In the genomic region with DNA sequence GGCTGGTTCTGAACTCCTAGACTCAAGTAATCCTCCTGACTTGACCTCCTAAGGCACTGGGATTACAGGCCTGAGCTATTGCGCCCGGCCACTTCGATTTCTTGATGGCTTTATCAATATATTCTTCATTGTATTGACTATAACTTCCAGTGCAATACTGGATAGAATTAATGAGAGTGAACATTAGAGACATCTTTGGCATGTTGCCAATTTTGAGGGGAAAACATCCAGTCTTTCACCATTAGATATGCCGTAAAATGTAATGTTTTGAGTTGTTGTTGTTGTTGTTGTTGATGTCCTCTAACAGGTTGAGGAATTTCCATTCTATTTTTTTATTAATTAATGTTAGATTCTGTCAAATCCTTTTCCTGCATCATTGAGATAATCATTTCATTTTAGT, we compare ENCODE assay signal across 24 cellular contexts.
"Had no signal": no experiment of that assay in that cellular context is flagged by ENCODE, and none has a peak within 500 bp of the region (broad histone marks: within the 10 kb centered on the region; RNA-seq: fewer than 3 reads in every experiment).

No MANE protein-coding gene starts in this region.

- ATAC-seq: activated CD8-positive, alpha-beta T cell treated with anti-CD3 and anti-CD28 coated beads for 36 hours; Panc1 had no signal

- H3K9me3 ChIP-seq: ascending aorta, SJCRH30 had no signal

- H3K36me3 ChIP-seq: ascending aorta, cardiac muscle cell, SJCRH30, WERI-Rb-1 had no signal

- H3K27me3 ChIP-seq: ascending aorta, cardiac muscle cell, SJCRH30 had no signal

- DNase-seq: activated CD4-positive, alpha-beta T cell treated with anti-CD3 and anti-CD28 coated beads for 1 hour; activated CD4-positive, alpha-beta T cell treated with anti-CD3 and anti-CD28 coated beads for 48 hours; activated CD4-positive, CD25-positive, alpha-beta regulatory T cell; activated CD8-positive, alpha-beta T cell treated with anti-CD3 and anti-CD28 coated beads for 36 hours; activated gamma-delta T cell; activated naive CD4-positive, alpha-beta T cell treated with Interleukin-2 at 50 U/mL for 16 hours; activated naive CD8-positive, alpha-beta T cell treated with anti-CD3 and anti-CD28 coated beads, Interleukin-2, amount 10 ng/mL, durations not matched to agents 7 days and 5 days; activated T-cell treated with anti-CD3 and anti-CD28 coated beads, Interleukin-2, amount 50 U/mL, for 1 hour; amygdala; NCI-H1105; NCI-H1417 treated with DMSO at 0.1 percent for 48 hours; NCI-H187 treated with DMSO at 0.1 percent for 48 hours; NCI-H2081; NCI-H2171; NCI-H510A; NCI-H526; SHP77; T1000; WERI-Rb-1 had no signal

- H3K4me3 ChIP-seq: ascending aorta, cardiac muscle cell, SJCRH30, SK-N-MC had no signal

- H3K27ac ChIP-seq: ascending aorta, cardiac muscle cell, SJCRH30, SK-N-MC, WERI-Rb-1 had no signal

- H3K4me1 ChIP-seq: ascending aorta, SJCRH30 had no signal
